Comparison of ENCODE assay signal across 8 cellular contexts in the genomic region with DNA sequence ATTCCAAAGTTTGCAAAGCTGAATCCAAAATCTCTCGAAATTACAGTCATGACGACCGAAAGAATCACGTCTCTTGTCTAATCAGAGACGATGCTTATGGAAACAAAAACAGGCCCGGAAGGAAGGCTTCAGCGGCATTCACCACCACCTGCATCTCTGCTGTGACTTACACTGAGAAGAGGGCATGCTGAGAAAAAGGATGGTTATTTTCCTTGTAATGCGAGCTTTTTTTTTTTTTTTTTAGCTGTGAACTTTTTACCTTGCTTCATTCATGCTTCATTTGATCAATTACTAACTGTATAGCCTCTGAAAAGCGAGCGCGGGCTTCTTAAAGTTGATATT.
DNase-seq lines count a peak whose midpoint lies in the region; TF ChIP-seq lines count a peak whose summit lies in the region.

No MANE protein-coding gene starts in this region.

- no peaks in the 10 kb centered on the region; the same call in 1 of the 2 replicates for H3K27me3 ChIP-seq in GM06990 (replicated peaks; ENCODE audit: control insufficient read depth, insufficient read depth, low read length)
- no peaks in the 10 kb centered on the region for H3K27me3 ChIP-seq in endocrine pancreas (ENCODE audit: control insufficient read depth, insufficient read depth, low read length)
- H3K27me3 ChIP-seq in osteoblast (ENCODE audit: insufficient read depth, low read length), result no peaks in the 10 kb centered on the region

- H3K4me2 ChIP-seq in osteoblast (ENCODE audit: insufficient read depth, low read length), result peak overlapping the region; percentile 95

- TF ChIP-seq CTCF in GM06990 (IDR thresholded peaks at IDR 0.05; ENCODE audit: insufficient read depth, low read length, poor library complexity, severe bottlenecking) (no peak), osteoblast (IDR thresholded peaks at IDR 0.05; ENCODE audit: extremely low read depth, low read depth, low read length) (no peak)

- H3K9ac ChIP-seq in endocrine pancreas (ENCODE audit: control insufficient read depth, insufficient read depth, low read length), result no peak overlapping the region

- peak overlapping the region; percentile 29 for H3K27ac ChIP-seq in osteoblast (ENCODE audit: low read depth, low read length)

- H4K20me1 ChIP-seq in osteoblast (ENCODE audit: insufficient read depth, low read length), result no peaks in the 10 kb centered on the region

- H3K4me3 ChIP-seq in GM06990 (replicated peaks; ENCODE audit: low read depth, low read length), result peak overlapping the region; percentile 61
- H3K4me3 ChIP-seq in endocrine pancreas (ENCODE audit: control insufficient read depth, insufficient read depth, low read length), result peak overlapping the region; percentile 79
- H3K4me3 ChIP-seq in osteoblast (ENCODE audit: insufficient read depth, low read length), result peak overlapping the region; percentile 80

- H2AFZ ChIP-seq in osteoblast (ENCODE audit: low read length), result peak overlapping the region; percentile 85

- H3K9me3 ChIP-seq in endocrine pancreas (ENCODE audit: control insufficient read depth, low read length), result no peaks in the 10 kb centered on the region
- H3K9me3 ChIP-seq in osteoblast (ENCODE audit: low read depth, low read length), result no peaks in the 10 kb centered on the region

- H3K4me1 ChIP-seq in endocrine pancreas (ENCODE audit: control insufficient read depth, insufficient read depth, low read length) (peaks cover 9% of the 10 kb centered on the region), osteoblast (ENCODE audit: insufficient read depth, low read length) (peaks cover 18% of the 10 kb centered on the region)

- peaks cover 9% of the 10 kb centered on the region for H3K79me2 ChIP-seq in osteoblast (ENCODE audit: insufficient read depth, low read length)

- DNase-seq in GM06990 (ENCODE audit: extremely low read depth, insufficient read length) (no peak), NCI-H146 treated with DMSO at 0.1 percent for 48 hours (lab: John Stamatoyannopoulos, UW; ENCODE audit: unreplicated experiment) (peak; percentile 47), osteoblast (ENCODE audit: insufficient read length, low spot score, missing footprints) (no peak), GM03348 (ENCODE audit: low spot score) (no peak), AG08396 (ENCODE audit: low spot score) (no peak), AML-193 (lab: John Stamatoyannopoulos, UW) (no peak)
- DNase-seq in NK-92 treated with Interleukin-12 subunit alpha and Interleukin-12 subunit beta, amount 100 ng/mL, for 24 hours (lab: John Stamatoyannopoulos, UW), result no peak

- no peaks in the 10 kb centered on the region for H3K36me3 ChIP-seq in GM06990 (ENCODE audit: control insufficient read depth, insufficient read depth, low read length)
- H3K36me3 ChIP-seq in endocrine pancreas (ENCODE audit: control insufficient read depth, insufficient read depth, low read length), result no peaks in the 10 kb centered on the region
- no peaks in the 10 kb centered on the region for H3K36me3 ChIP-seq in osteoblast (ENCODE audit: insufficient read depth, low read length)
